21 cellular contexts compared by ENCODE assay signal in genomic region chr18:53566622-53567021, GRCh38.
"Had no signal": no experiment of that assay in that cellular context is flagged by ENCODE, and none has a peak within 500 bp of the region (broad histone marks: within the 10 kb centered on the region; RNA-seq: fewer than 3 reads in every experiment).

No MANE protein-coding gene starts in this region.

- H2AFZ ChIP-seq: neural progenitor cell had no signal

- ATAC-seq: effector memory CD8-positive, alpha-beta T cell; gastroesophageal sphincter; left cardiac atrium; lower lobe of right lung; natural killer cell treated with Interleukin-12 subunit alpha and Interleukin-12 subunit beta and Interleukin-15 and Interleukin-18, amount 100 ng/mL, for 72 hours; pancreas; right cardiac atrium; stimulated activated naive CD8-positive, alpha-beta T cell treated with anti-CD3 and anti-CD28 coated beads, Interleukin-15, Interleukin-2, amounts not matched to agents 100 U/mL and 50 U/mL, for 24 hours had no signal

- H3K36me3 ChIP-seq: esophagus squamous epithelium, gastroesophageal sphincter, left ventricle myocardium inferior, lower lobe of right lung, neural progenitor cell, pancreas, suprapubic skin, thyroid gland had no signal

- H3K4me3 ChIP-seq: esophagus squamous epithelium, gastroesophageal sphincter, left ventricle myocardium inferior, lower lobe of right lung, neural progenitor cell, pancreas, suprapubic skin, thyroid gland had no signal

- H3K4me2 ChIP-seq: neural progenitor cell had no signal

- H3K9ac ChIP-seq: neural progenitor cell had no signal

- H3K27ac ChIP-seq: esophagus squamous epithelium, gastroesophageal sphincter, left ventricle myocardium inferior, lower lobe of right lung, neural progenitor cell, pancreas, suprapubic skin, thyroid gland had no signal

- H3K4me1 ChIP-seq: esophagus squamous epithelium, lower lobe of right lung, pancreas, suprapubic skin, thyroid gland had no signal

- H3K9me3 ChIP-seq: esophagus squamous epithelium, gastroesophageal sphincter, left ventricle myocardium inferior, lower lobe of right lung, pancreas, suprapubic skin, thyroid gland had no signal

- DNase-seq: effector memory CD8-positive, alpha-beta T cell; esophagus squamous epithelium; foreskin fibroblast; glutamatergic neuron; kidney; left cardiac atrium; left ventricle myocardium inferior; lower lobe of right lung; midbrain; occipital lobe; pancreas; right cardiac atrium; small intestine; stimulated activated CD4-positive, alpha-beta T cell treated with anti-CD3 and anti-CD28 coated beads, Interleukin-12 subunit alpha, Interleukin-12 subunit beta, amount 100 ng/mL, for 4 hours; stimulated activated CD4-positive, alpha-beta T cell treated with anti-CD3 and anti-CD28 coated beads, Interleukin-2, amount 100 ng/mL, for 48 hours; stimulated activated naive CD8-positive, alpha-beta T cell treated with anti-CD3 and anti-CD28 coated beads, Interleukin-15, Interleukin-2, amounts not matched to agents 100 U/mL and 50 U/mL, for 24 hours; thyroid gland had no signal

- H3K27me3 ChIP-seq: esophagus squamous epithelium, gastroesophageal sphincter, neural progenitor cell, pancreas, suprapubic skin, thyroid gland had no signal
